In the genomic region with DNA sequence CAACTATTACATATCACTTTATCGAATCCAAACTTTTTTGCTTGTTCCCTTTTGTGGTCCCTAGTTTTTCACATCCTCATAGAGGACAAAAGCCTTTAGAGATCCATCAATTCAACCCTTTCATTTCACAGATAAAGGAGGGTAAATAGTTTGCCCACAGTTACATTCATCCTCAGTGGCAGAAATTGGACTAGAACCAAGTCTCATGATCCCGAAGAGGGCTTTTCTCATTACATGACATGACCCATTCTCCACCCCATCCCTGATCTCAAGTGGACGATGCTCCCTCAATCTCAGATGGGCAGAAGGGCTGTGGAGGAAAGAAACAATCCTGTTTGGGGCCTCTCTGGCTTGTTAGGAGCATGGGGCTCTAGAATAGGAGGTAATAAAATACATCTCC, we compare ENCODE assay signal across 1 cellular context.
TF ChIP-seq lines count a peak whose summit lies in the region.

No MANE protein-coding gene starts in this region.

TF ChIP-seq in GM12878, 131 proteins besides CTCF, POLR2A, EP300 and RAD21:
- TF ChIP-seq HSF1 (IDR thresholded peaks at IDR 0.05; ENCODE audit: low read depth, low read length) (no peak), SMAD5 (IDR thresholded peaks at IDR 0.05; ENCODE audit: low read depth) (no peak), RFX5 (IDR thresholded peaks at IDR 0.05; ENCODE audit: low read depth, low read length) (no peak), BCL11A (IDR thresholded peaks at IDR 0.05; ENCODE audit: low read depth, low read length) (no peak), TCF7 (IDR thresholded peaks at IDR 0.05; ENCODE audit: borderline replicate concordance) (no peak), STAT3 (IDR thresholded peaks at IDR 0.05; ENCODE audit: low read depth, low read length) (no peak), NFIC (IDR thresholded peaks at IDR 0.05; ENCODE audit: low read depth, low read length) (no peak), RB1 (IDR thresholded peaks at IDR 0.05; ENCODE audit: borderline replicate concordance) (no peak), HCFC1 (IDR thresholded peaks at IDR 0.05; ENCODE audit: low read length) (no peak)
- TF ChIP-seq, protein P1, sequence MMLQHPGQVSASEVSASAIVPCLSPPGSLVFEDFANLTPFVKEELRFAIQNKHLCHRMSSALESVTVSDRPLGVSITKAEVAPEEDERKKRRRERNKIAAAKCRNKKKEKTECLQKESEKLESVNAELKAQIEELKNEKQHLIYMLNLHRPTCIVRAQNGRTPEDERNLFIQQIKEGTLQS (IDR thresholded peaks at IDR 0.05; ENCODE audit: borderline replicate concordance, extremely low read depth, low read depth, low read length) = no peak
TF ChIP-seq in GM12878: peak in this region for 0.
